ENCODE assay signal across 2 cellular contexts in the genomic region with DNA sequence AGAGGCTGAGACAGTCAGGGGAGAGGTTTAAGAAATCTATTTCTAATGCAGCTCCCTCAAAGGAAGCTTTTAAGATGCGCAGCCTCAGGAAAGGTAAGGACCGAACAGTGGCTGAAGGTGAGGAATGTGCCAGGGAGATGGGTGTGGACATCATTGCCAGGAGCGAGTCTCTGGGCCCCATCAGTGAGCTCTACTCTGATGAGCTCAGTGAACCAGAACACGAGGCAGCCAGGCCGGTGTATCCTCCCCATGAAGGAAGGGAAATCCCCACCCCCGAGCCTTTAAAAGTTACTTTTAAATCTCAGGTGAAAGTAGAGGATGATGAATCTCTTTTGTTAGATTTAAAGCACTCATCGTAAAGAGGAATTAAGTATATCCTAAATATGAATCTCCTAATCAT.
TF ChIP-seq lines count a peak whose summit lies in the region.

No MANE protein-coding gene starts in this region.

TF ChIP-seq in IMR-90, 13 proteins besides CTCF, POLR2A, EP300 and RAD21 (continued from another document):
- no peak for TF ChIP-seq ELK1 (IDR thresholded peaks at IDR 0.05; ENCODE audit: borderline replicate concordance, low read depth, low read length)

TF ChIP-seq in WTC11, 78 proteins besides CTCF, POLR2A, EP300 and RAD21 (continued from another document):
- TF ChIP-seq STAT6 (CRISPR knock-in tag; conservative IDR thresholded peaks at IDR 0.05; ENCODE audit: low read depth) (no peak), SP1 (CRISPR knock-in tag; conservative IDR thresholded peaks at IDR 0.05) (no peak), NFATC4 (CRISPR knock-in tag; IDR thresholded peaks at IDR 0.05) (no peak), RELA (CRISPR knock-in tag; IDR thresholded peaks at IDR 0.05; ENCODE audit: borderline replicate concordance) (no peak), ETV6 (CRISPR knock-in tag; IDR thresholded peaks at IDR 0.05) (no peak), AR (CRISPR knock-in tag; IDR thresholded peaks at IDR 0.05) (no peak), PRDM15 (CRISPR knock-in tag; IDR thresholded peaks at IDR 0.05) (no peak), ATF2 (CRISPR knock-in tag; IDR thresholded peaks at IDR 0.05; ENCODE audit: borderline replicate concordance, low read depth) (no peak), ZNF219 (CRISPR knock-in tag; IDR thresholded peaks at IDR 0.05; ENCODE audit: borderline replicate concordance) (no peak)
- TF ChIP-seq, protein P1, sequence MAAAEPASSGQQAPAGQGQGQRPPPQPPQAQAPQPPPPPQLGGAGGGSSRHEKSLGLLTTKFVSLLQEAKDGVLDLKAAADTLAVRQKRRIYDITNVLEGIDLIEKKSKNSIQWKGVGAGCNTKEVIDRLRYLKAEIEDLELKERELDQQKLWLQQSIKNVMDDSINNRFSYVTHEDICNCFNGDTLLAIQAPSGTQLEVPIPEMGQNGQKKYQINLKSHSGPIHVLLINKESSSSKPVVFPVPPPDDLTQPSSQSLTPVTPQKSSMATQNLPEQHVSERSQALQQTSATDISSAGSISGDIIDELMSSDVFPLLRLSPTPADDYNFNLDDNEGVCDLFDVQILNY (CRISPR knock-in tag; IDR thresholded peaks at IDR 0.05) = no peak
